Comparison of ENCODE assay signal across 9 cellular contexts in genomic region chr9:121499177-121499426, GRCh38. TPM values are rescaled to one million over a fixed set of nuclear protein-coding genes. Genes with fewer than 3 reads are reported as not detected.
DNase-seq lines count a peak whose midpoint lies in the region; ATAC-seq and TF ChIP-seq lines count a peak whose summit lies in the region.
"Had no signal": no experiment of that assay in that cellular context is flagged by ENCODE, and none has a peak within 500 bp of the region (broad histone marks: within the 10 kb centered on the region; RNA-seq: fewer than 3 reads in every experiment).

No MANE protein-coding gene starts in this region.

- TF ChIP-seq CTCF in mammary epithelial cell (conservative IDR thresholded peaks at IDR 0.05 in 1 of 2, IDR thresholded peaks at IDR 0.05 in 1 of 2; ENCODE audit: extremely low read depth in 1 of 2, insufficient read depth in 1 of 2, low read depth in 1 of 2, low read length in 2 of 2): no peak
- TF ChIP-seq CTCF in transverse colon (IDR thresholded peaks at IDR 0.05): no peak

- H3K79me2 ChIP-seq in mammary epithelial cell (ENCODE audit: insufficient read depth, low read length): no peaks in the 10 kb centered on the region

- no peak for TF ChIP-seq EP300 in transverse colon (IDR thresholded peaks at IDR 0.05; ENCODE audit: low read depth)

- H3K4me3 ChIP-seq in mammary epithelial cell (replicated peaks in 1 of 3; ENCODE audit: insufficient read depth in 1 of 3, low read depth in 2 of 3, low read length in 3 of 3) (peak overlapping the region; percentile 46 to 47 (median 46)), mesodermal cell (ENCODE audit: extremely low read depth, insufficient read depth, low read length, poor library complexity, severe bottlenecking) (peak overlapping the region; percentile 37), transverse colon (peak overlapping the region; percentile 22 to 59 (median 38))

- H3K9me3 Mint-ChIP-seq in activated T-cell treated with anti-CD3 and anti-CD28 coated beads, Interleukin-2, amount 50 U/mL, for 24 hours: peaks cover 8% of the 10 kb centered on the region

- H3K4me1 Mint-ChIP-seq in activated T-cell treated with anti-CD3 and anti-CD28 coated beads, Interleukin-2, amount 50 U/mL, for 24 hours (ENCODE audit: low read depth): peaks cover 19% of the 10 kb centered on the region

- H3K27me3 ChIP-seq in mammary epithelial cell (ENCODE audit: insufficient read depth, low read length): no peaks in the 10 kb centered on the region
- peaks cover 49% of the 10 kb centered on the region for H3K27me3 ChIP-seq in transverse colon

- H2AFZ ChIP-seq in mammary epithelial cell (ENCODE audit: low read depth, low read length): peak overlapping the region; percentile 80

- H4K20me1 ChIP-seq in mammary epithelial cell (ENCODE audit: insufficient read depth, low read length): no peaks in the 10 kb centered on the region

- no TSS peak for BruUV-seq in mammary epithelial cell (replicated peaks; lab: Mats Ljungman, UMichigan)

- H3K4me1 ChIP-seq in mammary epithelial cell (ENCODE audit: insufficient read depth, low read length) (peaks cover 21% of the 10 kb centered on the region), mesodermal cell (ENCODE audit: control insufficient read depth, insufficient read depth, low read length, poor library complexity, severe bottlenecking) (peaks cover 5% of the 10 kb centered on the region), transverse colon (peaks cover 13 to 25% (median 20%) of the 10 kb centered on the region in 4 donors)

- H3K27ac Mint-ChIP-seq in activated T-cell treated with anti-CD3 and anti-CD28 coated beads, Interleukin-2, amount 50 U/mL, for 24 hours: no peak overlapping the region

- TF ChIP-seq POLR2A in transverse colon (IDR thresholded peaks at IDR 0.05): no peak

- peaks cover 9% of the 10 kb centered on the region for H3K9me3 ChIP-seq in mammary epithelial cell (replicated peaks; ENCODE audit: insufficient read depth, low read length)
- no peaks in the 10 kb centered on the region for H3K9me3 ChIP-seq in mesodermal cell (ENCODE audit: control insufficient read depth, low read length)
- no peaks in the 10 kb centered on the region for H3K9me3 ChIP-seq in transverse colon

- in situ Hi-C loops in mammary epithelial cell (cut with MboI; ENCODE audit: low sequenced_read_pairs in 2 of 2): no loop called here
- in situ Hi-C loops in transverse colon (cut with MboI; ENCODE audit: low pct_ligation_motif_present in 1 of 4, low pct_unique_long_range_greater_than_20kb in 1 of 4, low sequenced_read_pairs in 3 of 4): no loop called here

- H3K4me3 Mint-ChIP-seq in activated T-cell treated with anti-CD3 and anti-CD28 coated beads, Interleukin-2, amount 50 U/mL, for 24 hours: peak overlapping the region; percentile 66

- peak overlapping the region; percentile 99 for H3K4me2 ChIP-seq in mammary epithelial cell (ENCODE audit: insufficient read depth, low read depth, low read length)

- no peak for ATAC-seq in HG03108 (IDR thresholded peaks at IDR 0.05; ENCODE audit: unreplicated experiment)
- no peak for ATAC-seq in GM21576 (IDR thresholded peaks at IDR 0.05; ENCODE audit: unreplicated experiment)
- no peak for ATAC-seq in HG02938 (IDR thresholded peaks at IDR 0.05; ENCODE audit: unreplicated experiment)

- peaks cover 78% of the 10 kb centered on the region for H3K27me3 Mint-ChIP-seq in activated T-cell treated with anti-CD3 and anti-CD28 coated beads, Interleukin-2, amount 50 U/mL, for 24 hours

- CTCF ChIA-PET in mammary epithelial cell (lab: Charles Lee; ENCODE audit: low non-redundant PET): no interaction called here

- dilution Hi-C loops in mammary epithelial cell (cut with HindIII; ENCODE audit: low sequenced_read_pairs): no loop called here

- no peak overlapping the region for H3K9ac ChIP-seq in mammary epithelial cell (ENCODE audit: insufficient read depth, low read length)

- H3K36me3 ChIP-seq in mammary epithelial cell (ENCODE audit: insufficient read depth, low read length): no peaks in the 10 kb centered on the region
- H3K36me3 ChIP-seq in mesodermal cell (ENCODE audit: control insufficient read depth, insufficient read depth, low read length): no peaks in the 10 kb centered on the region
- no peaks in the 10 kb centered on the region for H3K36me3 ChIP-seq in transverse colon

- DNase-seq in activated T-cell treated with anti-CD3 and anti-CD28 coated beads, Interleukin-2, amount 50 U/mL, for 24 hours: no peak
- DNase-seq in activated T-cell treated with anti-CD3 and anti-CD28 coated beads for 4 hours: no peak
- no peak for DNase-seq in mammary epithelial cell
- DNase-seq in transverse colon: no peak
- DNase-seq: T1000 had no signal

- intact Hi-C loops in mammary epithelial cell (cut with micrococcal nuclease): loop anchor here (2.0 to 5.0 kb wide), 2 partner anchors 40 to 287 kb away; no protein-coding TSS in a partner anchor
- intact Hi-C loops in transverse colon (cut with DNase I; ENCODE audit: low total_unique reads): no loop called here

- H3K27ac ChIP-seq in mammary epithelial cell (ENCODE audit: insufficient read depth, low read depth, low read length) (no peak overlapping the region), mesodermal cell (ENCODE audit: low read depth, low read length, severe bottlenecking) (no peak overlapping the region), transverse colon (peak overlapping the region; percentile 44 to 68 (median 61))

- H3K36me3 Mint-ChIP-seq in activated T-cell treated with anti-CD3 and anti-CD28 coated beads, Interleukin-2, amount 50 U/mL, for 24 hours (ENCODE audit: low read depth): no peaks in the 10 kb centered on the region

- WGBS in mammary epithelial cell (ENCODE audit: low coverage, missing lambda C conversion rate): 0% methylated on average over 2 of the region's 8 CpGs
- 5 to 11% methylated on average over 2 to 3 of the region's 8 CpGs for WGBS in mesodermal cell (ENCODE audit: insufficient coverage in 2 of 2), 2 experiments
- 1% methylated on average over 8 of the region's 8 CpGs; no CpG with 5 or more reads in 1 of the 2 donors for WGBS in transverse colon (ENCODE audit: low coverage in 1 of 2), 2 donors

RNA-seq across cellular contexts. Expression of gene GGTA1, which starts 0.5 kb away (rescaled TPM):
- total RNA-seq in mammary epithelial cell (not detected), transverse colon (10 to 100 TPM in 1 of 4 donors, 1 to 10 TPM in 2, not detected in 1; 1.9 to 37.8 (median 3.5) TPM)
- polyA plus RNA-seq in mammary epithelial cell: not detected
- polyA minus RNA-seq in mammary epithelial cell: not detected
- 0.33 TPM for polyA plus RNA-seq in mesodermal cell (2013, experiment 1 of 2)
- 0.25 TPM for polyA plus RNA-seq in mesodermal cell (2013, experiment 2 of 2)

Comparison
In these comparisons a context has a peak if more than half of its experiments do, and no peak if none do; other contexts are left out.
1. H3K27ac ChIP-seq: peak in transverse colon (4 of 4); none in mammary epithelial cell (single experiment) and mesodermal cell (single experiment).
2. Peak in every context shown above with its lines, with median percentiles within 50 percentile points of each other: H3K4me3 ChIP-seq.